Comparison of ENCODE assay signal across 10 cellular contexts in the genomic region with DNA sequence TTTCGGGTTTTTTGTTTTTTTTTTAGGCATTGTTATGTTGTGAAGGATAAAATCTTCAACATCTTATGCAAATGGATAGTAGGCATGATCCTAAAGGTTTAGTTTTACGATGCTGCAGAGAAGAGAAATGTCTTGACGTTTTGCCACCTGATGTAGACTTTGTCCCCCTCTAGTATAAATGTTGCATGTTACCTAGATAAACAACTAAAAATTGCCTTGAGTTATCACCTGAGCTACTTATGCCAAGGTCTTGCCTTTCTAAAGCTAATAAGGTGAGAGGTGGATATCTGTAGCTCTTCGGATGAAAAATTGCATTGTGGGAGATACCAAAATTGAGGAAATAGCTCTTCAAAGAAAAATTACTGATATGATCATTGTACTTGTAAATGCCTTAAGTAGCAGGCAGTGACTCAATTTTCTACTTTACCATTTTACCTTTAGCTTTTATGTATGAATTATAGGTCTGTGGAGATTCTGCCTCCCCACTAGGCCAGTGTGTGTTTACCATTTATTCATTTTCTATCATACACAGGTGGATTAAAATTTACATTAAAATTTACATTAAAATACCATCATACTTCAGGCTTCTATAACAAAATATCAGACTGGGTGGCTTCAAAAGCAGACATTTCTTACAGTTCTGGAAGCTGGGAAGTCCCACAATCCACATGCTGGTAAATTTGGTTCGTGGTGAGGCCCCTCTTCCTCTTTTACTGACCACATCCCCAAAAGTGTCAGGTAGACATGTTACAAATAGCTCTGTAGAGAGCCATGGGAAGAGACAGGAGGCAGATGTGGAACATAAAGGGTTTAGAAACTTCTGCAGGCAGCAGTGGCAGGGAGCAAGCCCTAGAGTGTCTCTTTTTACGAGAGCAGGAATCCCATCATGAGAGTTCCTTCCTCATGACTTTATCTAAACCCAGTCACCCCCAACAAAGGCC.
DNase-seq lines count a peak whose midpoint lies in the region; ATAC-seq lines count a peak whose summit lies in the region.
"Had no signal": no experiment of that assay in that cellular context is flagged by ENCODE, and none has a peak within 500 bp of the region (broad histone marks: within the 10 kb centered on the region; RNA-seq: fewer than 3 reads in every experiment).

No MANE protein-coding gene starts in this region.

- peak; percentile 53 for ATAC-seq in GM19455 (IDR thresholded peaks at IDR 0.05; ENCODE audit: unreplicated experiment)
- peak; percentile 59 for ATAC-seq in HG03175 (IDR thresholded peaks at IDR 0.05; ENCODE audit: unreplicated experiment)
- ATAC-seq in HG03280 (IDR thresholded peaks at IDR 0.05; ENCODE audit: unreplicated experiment), result no peak
- ATAC-seq: lower lobe of right lung had no signal

- DNase-seq in CD1c-positive myeloid dendritic cell (ENCODE audit: extremely low spot score) (peak; percentile 69), SKM-1 (lab: John Stamatoyannopoulos, UW; ENCODE audit: unreplicated experiment) (peak; percentile 98), retina (no peak), activated T-cell treated with anti-CD3 and anti-CD28 coated beads for 4 hours (no peak), NCI-H2107 (lab: John Stamatoyannopoulos, UW) (no peak)
- DNase-seq: activated naive CD4-positive, alpha-beta T cell treated with anti-CD3 and anti-CD28 coated beads, Interleukin-2, amount 10 ng/mL, durations not matched to agents 7 days and 5 days; lower lobe of right lung had no signal

Comparison
In these comparisons a context has a peak if more than half of its experiments do, and no peak if none do; other contexts are left out.
1. DNase-seq: peak in CD1c-positive myeloid dendritic cell (single experiment) and SKM-1 (single experiment); none in retina (single experiment), activated T-cell treated with anti-CD3 and anti-CD28 coated beads for 4 hours (single experiment) and NCI-H2107 (single experiment).